In genomic region chr7:77442631-77443420, GRCh38 we compare ENCODE assay signal across 1 cellular context.
TF ChIP-seq lines count a peak whose summit lies in the region.

No MANE protein-coding gene starts in this region.

TF ChIP-seq in K562, 482 proteins besides CTCF, POLR2A, EP300 and RAD21:
- TF ChIP-seq BRF2 (IDR thresholded peaks at IDR 0.05; ENCODE audit: borderline replicate concordance, insufficient read depth, insufficient read length), result no peak
- no peak for TF ChIP-seq PYGO2 (tag; IDR thresholded peaks at IDR 0.05)
- TF ChIP-seq HOMEZ (CRISPR knock-in tag; IDR thresholded peaks at IDR 0.05), result no peak
- TF ChIP-seq ZMIZ1 (IDR thresholded peaks at IDR 0.05; ENCODE audit: low read depth in 2 of 2, low read length in 2 of 2), result no peak
- TF ChIP-seq GMEB1 (CRISPR knock-in tag; IDR thresholded peaks at IDR 0.05), result no peak
- TF ChIP-seq MXI1 (IDR thresholded peaks at IDR 0.05; ENCODE audit: low read depth, low read length), result no peak
- no peak for TF ChIP-seq SP1 (CRISPR knock-in tag; IDR thresholded peaks at IDR 0.05)
- TF ChIP-seq GTF2A2 (tag; IDR thresholded peaks at IDR 0.05), result no peak
- TF ChIP-seq THRA (IDR thresholded peaks at IDR 0.05), result no peak
- no peak for TF ChIP-seq DLX4 (CRISPR knock-in tag; IDR thresholded peaks at IDR 0.05)
- TF ChIP-seq ZNF318 (IDR thresholded peaks at IDR 0.05; ENCODE audit: borderline replicate concordance in 1 of 2, low read depth in 1 of 2), result no peak
- TF ChIP-seq NFYB (IDR thresholded peaks at IDR 0.05; ENCODE audit: extremely low read depth, insufficient read length), result no peak
- no peak for TF ChIP-seq RFX7 (CRISPR knock-in tag; IDR thresholded peaks at IDR 0.05)
- TF ChIP-seq BCL6 (CRISPR knock-in tag; IDR thresholded peaks at IDR 0.05), result no peak
